ENCODE assay signal across 1 cellular context in the genomic region with DNA sequence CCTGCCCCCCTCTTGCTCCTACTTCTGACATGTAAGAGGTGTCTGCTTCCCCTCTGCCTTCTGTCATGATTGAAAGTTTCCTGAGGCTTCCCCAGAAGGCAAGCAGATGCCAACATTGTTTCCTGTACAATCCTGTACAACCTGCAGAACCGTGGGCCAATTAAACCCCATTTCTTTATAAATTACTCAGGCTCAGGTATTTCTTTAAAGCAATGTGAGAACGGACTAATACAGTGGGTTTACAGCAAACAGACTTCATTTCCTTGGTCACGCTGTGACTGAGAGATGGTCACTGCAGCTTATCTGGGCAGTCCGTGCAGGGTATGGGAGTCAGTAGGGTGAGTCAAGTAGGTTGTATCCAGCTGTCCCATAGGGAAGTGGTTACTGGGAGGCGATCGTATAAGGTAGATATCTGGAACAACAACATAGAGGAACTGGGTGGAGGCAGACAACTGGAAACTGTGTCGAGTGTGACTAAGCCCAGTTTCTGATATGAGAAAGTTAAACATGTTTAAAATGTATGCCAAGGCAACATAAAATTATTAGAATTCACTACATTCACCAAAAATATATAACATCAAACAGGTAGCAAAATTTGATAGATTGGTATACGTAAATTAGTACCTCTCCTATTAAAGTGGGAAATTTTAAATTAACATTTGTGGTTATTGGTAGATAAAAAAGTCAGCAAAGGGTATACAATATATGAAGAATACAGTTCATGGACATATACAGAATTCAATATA.
TF ChIP-seq lines count a peak whose summit lies in the region.

No MANE protein-coding gene starts in this region.

TF ChIP-seq in K562, 482 proteins besides CTCF, POLR2A, EP300 and RAD21 (continued from another document and continues in another):
- TF ChIP-seq, protein P1, sequence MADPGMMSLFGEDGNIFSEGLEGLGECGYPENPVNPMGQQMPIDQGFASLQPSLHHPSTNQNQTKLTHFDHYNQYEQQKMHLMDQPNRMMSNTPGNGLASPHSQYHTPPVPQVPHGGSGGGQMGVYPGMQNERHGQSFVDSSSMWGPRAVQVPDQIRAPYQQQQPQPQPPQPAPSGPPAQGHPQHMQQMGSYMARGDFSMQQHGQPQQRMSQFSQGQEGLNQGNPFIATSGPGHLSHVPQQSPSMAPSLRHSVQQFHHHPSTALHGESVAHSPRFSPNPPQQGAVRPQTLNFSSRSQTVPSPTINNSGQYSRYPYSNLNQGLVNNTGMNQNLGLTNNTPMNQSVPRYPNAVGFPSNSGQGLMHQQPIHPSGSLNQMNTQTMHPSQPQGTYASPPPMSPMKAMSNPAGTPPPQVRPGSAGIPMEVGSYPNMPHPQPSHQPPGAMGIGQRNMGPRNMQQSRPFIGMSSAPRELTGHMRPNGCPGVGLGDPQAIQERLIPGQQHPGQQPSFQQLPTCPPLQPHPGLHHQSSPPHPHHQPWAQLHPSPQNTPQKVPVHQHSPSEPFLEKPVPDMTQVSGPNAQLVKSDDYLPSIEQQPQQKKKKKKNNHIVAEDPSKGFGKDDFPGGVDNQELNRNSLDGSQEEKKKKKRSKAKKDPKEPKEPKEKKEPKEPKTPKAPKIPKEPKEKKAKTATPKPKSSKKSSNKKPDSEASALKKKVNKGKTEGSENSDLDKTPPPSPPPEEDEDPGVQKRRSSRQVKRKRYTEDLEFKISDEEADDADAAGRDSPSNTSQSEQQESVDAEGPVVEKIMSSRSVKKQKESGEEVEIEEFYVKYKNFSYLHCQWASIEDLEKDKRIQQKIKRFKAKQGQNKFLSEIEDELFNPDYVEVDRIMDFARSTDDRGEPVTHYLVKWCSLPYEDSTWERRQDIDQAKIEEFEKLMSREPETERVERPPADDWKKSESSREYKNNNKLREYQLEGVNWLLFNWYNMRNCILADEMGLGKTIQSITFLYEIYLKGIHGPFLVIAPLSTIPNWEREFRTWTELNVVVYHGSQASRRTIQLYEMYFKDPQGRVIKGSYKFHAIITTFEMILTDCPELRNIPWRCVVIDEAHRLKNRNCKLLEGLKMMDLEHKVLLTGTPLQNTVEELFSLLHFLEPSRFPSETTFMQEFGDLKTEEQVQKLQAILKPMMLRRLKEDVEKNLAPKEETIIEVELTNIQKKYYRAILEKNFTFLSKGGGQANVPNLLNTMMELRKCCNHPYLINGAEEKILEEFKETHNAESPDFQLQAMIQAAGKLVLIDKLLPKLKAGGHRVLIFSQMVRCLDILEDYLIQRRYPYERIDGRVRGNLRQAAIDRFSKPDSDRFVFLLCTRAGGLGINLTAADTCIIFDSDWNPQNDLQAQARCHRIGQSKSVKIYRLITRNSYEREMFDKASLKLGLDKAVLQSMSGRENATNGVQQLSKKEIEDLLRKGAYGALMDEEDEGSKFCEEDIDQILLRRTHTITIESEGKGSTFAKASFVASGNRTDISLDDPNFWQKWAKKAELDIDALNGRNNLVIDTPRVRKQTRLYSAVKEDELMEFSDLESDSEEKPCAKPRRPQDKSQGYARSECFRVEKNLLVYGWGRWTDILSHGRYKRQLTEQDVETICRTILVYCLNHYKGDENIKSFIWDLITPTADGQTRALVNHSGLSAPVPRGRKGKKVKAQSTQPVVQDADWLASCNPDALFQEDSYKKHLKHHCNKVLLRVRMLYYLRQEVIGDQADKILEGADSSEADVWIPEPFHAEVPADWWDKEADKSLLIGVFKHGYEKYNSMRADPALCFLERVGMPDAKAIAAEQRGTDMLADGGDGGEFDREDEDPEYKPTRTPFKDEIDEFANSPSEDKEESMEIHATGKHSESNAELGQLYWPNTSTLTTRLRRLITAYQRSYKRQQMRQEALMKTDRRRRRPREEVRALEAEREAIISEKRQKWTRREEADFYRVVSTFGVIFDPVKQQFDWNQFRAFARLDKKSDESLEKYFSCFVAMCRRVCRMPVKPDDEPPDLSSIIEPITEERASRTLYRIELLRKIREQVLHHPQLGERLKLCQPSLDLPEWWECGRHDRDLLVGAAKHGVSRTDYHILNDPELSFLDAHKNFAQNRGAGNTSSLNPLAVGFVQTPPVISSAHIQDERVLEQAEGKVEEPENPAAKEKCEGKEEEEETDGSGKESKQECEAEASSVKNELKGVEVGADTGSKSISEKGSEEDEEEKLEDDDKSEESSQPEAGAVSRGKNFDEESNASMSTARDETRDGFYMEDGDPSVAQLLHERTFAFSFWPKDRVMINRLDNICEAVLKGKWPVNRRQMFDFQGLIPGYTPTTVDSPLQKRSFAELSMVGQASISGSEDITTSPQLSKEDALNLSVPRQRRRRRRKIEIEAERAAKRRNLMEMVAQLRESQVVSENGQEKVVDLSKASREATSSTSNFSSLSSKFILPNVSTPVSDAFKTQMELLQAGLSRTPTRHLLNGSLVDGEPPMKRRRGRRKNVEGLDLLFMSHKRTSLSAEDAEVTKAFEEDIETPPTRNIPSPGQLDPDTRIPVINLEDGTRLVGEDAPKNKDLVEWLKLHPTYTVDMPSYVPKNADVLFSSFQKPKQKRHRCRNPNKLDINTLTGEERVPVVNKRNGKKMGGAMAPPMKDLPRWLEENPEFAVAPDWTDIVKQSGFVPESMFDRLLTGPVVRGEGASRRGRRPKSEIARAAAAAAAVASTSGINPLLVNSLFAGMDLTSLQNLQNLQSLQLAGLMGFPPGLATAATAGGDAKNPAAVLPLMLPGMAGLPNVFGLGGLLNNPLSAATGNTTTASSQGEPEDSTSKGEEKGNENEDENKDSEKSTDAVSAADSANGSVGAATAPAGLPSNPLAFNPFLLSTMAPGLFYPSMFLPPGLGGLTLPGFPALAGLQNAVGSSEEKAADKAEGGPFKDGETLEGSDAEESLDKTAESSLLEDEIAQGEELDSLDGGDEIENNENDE (IDR thresholded peaks at IDR 0.05; ENCODE audit: low read depth, low read length), result no peak
- no peak for TF ChIP-seq ZKSCAN3 (CRISPR knock-in tag; IDR thresholded peaks at IDR 0.05)
- TF ChIP-seq SLC30A9 (CRISPR knock-in tag; IDR thresholded peaks at IDR 0.05), result no peak
- TF ChIP-seq, protein P2, sequence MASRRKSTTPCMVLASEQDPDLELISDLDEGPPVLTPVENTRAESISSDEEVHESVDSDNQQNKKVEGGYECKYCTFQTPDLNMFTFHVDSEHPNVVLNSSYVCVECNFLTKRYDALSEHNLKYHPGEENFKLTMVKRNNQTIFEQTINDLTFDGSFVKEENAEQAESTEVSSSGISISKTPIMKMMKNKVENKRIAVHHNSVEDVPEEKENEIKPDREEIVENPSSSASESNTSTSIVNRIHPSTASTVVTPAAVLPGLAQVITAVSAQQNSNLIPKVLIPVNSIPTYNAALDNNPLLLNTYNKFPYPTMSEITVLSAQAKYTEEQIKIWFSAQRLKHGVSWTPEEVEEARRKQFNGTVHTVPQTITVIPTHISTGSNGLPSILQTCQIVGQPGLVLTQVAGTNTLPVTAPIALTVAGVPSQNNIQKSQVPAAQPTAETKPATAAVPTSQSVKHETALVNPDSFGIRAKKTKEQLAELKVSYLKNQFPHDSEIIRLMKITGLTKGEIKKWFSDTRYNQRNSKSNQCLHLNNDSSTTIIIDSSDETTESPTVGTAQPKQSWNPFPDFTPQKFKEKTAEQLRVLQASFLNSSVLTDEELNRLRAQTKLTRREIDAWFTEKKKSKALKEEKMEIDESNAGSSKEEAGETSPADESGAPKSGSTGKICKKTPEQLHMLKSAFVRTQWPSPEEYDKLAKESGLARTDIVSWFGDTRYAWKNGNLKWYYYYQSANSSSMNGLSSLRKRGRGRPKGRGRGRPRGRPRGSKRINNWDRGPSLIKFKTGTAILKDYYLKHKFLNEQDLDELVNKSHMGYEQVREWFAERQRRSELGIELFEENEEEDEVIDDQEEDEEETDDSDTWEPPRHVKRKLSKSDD (conservative IDR thresholded peaks at IDR 0.05; ENCODE audit: low read length), result no peak
- TF ChIP-seq ZNF277 (CRISPR knock-in tag; IDR thresholded peaks at IDR 0.05; ENCODE audit: borderline replicate concordance), result no peak
- no peak for TF ChIP-seq NR3C1 (CRISPR knock-in tag; IDR thresholded peaks at IDR 0.05)
- TF ChIP-seq HDAC3 (IDR thresholded peaks at IDR 0.05; ENCODE audit: borderline replicate concordance, partially characterized antibody), result peak; percentile 71
- no peak for TF ChIP-seq IRF1 (CRISPR knock-in tag; IDR thresholded peaks at IDR 0.05; ENCODE audit: borderline replicate concordance)
- TF ChIP-seq HLTF (IDR thresholded peaks at IDR 0.05), result no peak
- no peak for TF ChIP-seq WHSC1 (IDR thresholded peaks at IDR 0.05; ENCODE audit: low read length)
- TF ChIP-seq NONO (IDR thresholded peaks at IDR 0.05; ENCODE audit: low read depth in 2 of 2, low read length in 1 of 2), result no peak
- TF ChIP-seq HMGN3 (IDR thresholded peaks at IDR 0.05; ENCODE audit: borderline replicate concordance, extremely low read depth, insufficient read length, low read depth, low read length), result no peak
- no peak for TF ChIP-seq SNIP1 (IDR thresholded peaks at IDR 0.05; ENCODE audit: low read depth)
- TF ChIP-seq ZBTB1 (CRISPR knock-in tag; IDR thresholded peaks at IDR 0.05; ENCODE audit: borderline replicate concordance, low read depth), result no peak
- TF ChIP-seq, protein P3, sequence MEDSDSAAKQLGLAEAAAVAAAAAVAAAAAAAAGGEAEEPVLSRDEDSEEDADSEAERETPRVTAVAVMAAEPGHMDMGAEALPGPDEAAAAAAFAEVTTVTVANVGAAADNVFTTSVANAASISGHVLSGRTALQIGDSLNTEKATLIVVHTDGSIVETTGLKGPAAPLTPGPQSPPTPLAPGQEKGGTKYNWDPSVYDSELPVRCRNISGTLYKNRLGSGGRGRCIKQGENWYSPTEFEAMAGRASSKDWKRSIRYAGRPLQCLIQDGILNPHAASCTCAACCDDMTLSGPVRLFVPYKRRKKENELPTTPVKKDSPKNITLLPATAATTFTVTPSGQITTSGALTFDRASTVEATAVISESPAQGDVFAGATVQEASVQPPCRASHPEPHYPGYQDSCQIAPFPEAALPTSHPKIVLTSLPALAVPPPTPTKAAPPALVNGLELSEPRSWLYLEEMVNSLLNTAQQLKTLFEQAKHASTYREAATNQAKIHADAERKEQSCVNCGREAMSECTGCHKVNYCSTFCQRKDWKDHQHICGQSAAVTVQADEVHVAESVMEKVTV (CRISPR knock-in tag; IDR thresholded peaks at IDR 0.05), result 0 out of 2 replicates have a peak, but pooled peaks have one; percentile 1
- TF ChIP-seq CLOCK (CRISPR knock-in tag; IDR thresholded peaks at IDR 0.05; ENCODE audit: borderline replicate concordance), result no peak
